ENCODE assay signal across 13 cellular contexts in the genomic region with DNA sequence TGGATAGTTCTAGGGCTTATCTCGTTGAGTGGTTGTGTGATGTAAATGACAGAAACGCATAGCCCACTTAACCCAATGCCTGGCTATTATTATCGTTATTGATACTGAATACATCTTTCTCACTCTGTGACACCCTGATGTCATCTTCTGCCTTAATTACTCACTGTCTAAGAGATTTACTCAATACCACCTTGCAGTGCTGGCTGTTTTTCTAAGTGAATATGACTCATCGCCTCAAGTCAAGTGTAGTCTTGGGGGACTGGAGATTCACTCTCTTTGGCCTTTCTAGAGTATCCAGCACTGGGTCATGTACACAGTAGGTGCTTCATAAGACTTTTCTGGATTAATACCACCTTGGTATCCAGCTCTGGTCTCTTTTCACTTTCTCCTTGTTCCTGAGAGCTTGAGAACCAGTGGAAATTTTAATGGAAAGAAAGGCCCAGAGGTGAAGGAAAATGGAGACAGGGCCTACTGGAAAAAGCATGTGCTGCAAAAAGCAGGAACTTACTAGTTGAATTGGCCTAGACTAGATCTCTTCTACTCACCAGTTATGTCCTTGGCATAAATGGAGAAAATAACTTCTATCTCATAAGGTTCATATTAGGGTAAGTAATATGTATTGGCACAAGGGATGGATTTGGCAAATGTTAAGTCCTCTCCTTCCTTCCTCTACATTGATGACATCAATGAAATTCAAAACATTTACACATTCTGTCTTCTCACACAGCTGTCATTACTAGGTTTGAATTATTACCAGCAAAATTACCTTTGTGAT.
"Had no signal": no experiment of that assay in that cellular context is flagged by ENCODE, and none has a peak within 500 bp of the region (broad histone marks: within the 10 kb centered on the region; RNA-seq: fewer than 3 reads in every experiment).

No MANE protein-coding gene starts in this region.

- DNase-seq: activated effector memory CD4-positive, alpha-beta T cell treated with Interleukin-2 at 50 U/mL for 16 hours; activated T-cell treated with anti-CD3 and anti-CD28 coated beads, Interleukin-2, amount 50 U/mL, for 1 hour; effector memory CD4-positive, alpha-beta T cell; erythroblast; immature natural killer cell; left colon; natural killer cell; stimulated activated CD4-positive, alpha-beta T cell treated with anti-CD3 and anti-CD28 coated beads, Interleukin-2, amount 100 ng/mL, for 48 hours; stimulated activated naive CD8-positive, alpha-beta T cell treated with anti-CD3 and anti-CD28 coated beads, Interleukin-15, Interleukin-2, amounts not matched to agents 100 U/mL and 50 U/mL, for 24 hours; T-helper 2 cell had no signal

- H3K4me3 Mint-ChIP-seq: activated naive CD4-positive, alpha-beta T cell treated with anti-CD3 and anti-CD28 coated beads, Interleukin-2, amount 50 U/mL, for 24 hours; central memory CD8-positive, alpha-beta T cell; immature natural killer cell; natural killer cell had no signal

- ATAC-seq: activated CD4-positive, CD25-positive, alpha-beta regulatory T cell treated with anti-CD3 and anti-CD28 coated beads, Interleukin-2, amount 50 U/mL, for 24 hours; left colon; natural killer cell; stimulated activated naive CD8-positive, alpha-beta T cell treated with anti-CD3 and anti-CD28 coated beads, Interleukin-15, Interleukin-2, amounts not matched to agents 100 U/mL and 50 U/mL, for 24 hours had no signal

- H3K9me3 Mint-ChIP-seq: activated naive CD4-positive, alpha-beta T cell treated with anti-CD3 and anti-CD28 coated beads, Interleukin-2, amount 50 U/mL, for 24 hours had no signal

- H3K36me3 Mint-ChIP-seq: activated naive CD4-positive, alpha-beta T cell treated with anti-CD3 and anti-CD28 coated beads, Interleukin-2, amount 50 U/mL, for 24 hours; natural killer cell had no signal

- H3K27ac Mint-ChIP-seq: activated naive CD4-positive, alpha-beta T cell treated with anti-CD3 and anti-CD28 coated beads, Interleukin-2, amount 50 U/mL, for 24 hours; immature natural killer cell; natural killer cell had no signal

- H3K4me1 Mint-ChIP-seq: activated naive CD4-positive, alpha-beta T cell treated with anti-CD3 and anti-CD28 coated beads, Interleukin-2, amount 50 U/mL, for 24 hours; central memory CD8-positive, alpha-beta T cell; immature natural killer cell; natural killer cell had no signal
